Comparison of ENCODE assay signal across 8 cellular contexts in genomic region chr12:53102883-53103807, GRCh38. TPM values are rescaled to one million over a fixed set of nuclear protein-coding genes. Genes with fewer than 3 reads are reported as not detected.
DNase-seq lines count a peak whose midpoint lies in the region; ATAC-seq and TF ChIP-seq lines count a peak whose summit lies in the region.

Gene SOAT2, plus strand, starts transcription at chr12:53103486. Its CDS starts 92 bp downstream, at chr12:53103578.

- no peak within 1 kb of the TSS for H2BK15ac ChIP-seq in neuronal stem cell (ENCODE audit: low read length)

- H3K27me3 ChIP-seq in neuronal stem cell (ENCODE audit: control insufficient read depth in 3 of 3, insufficient read depth in 3 of 3, low read depth in 1 of 3, low read length in 3 of 3), result peaks cover 3 to 31% (median 12%) of the 10 kb centered on the region in 3 experiments

- no peak within 1 kb of the TSS for H2BK5ac ChIP-seq in neuronal stem cell (ENCODE audit: low read length)

- no peak within 1 kb of the TSS for H3K4ac ChIP-seq in neuronal stem cell (ENCODE audit: low read length)

- H3K9me3 ChIP-seq in neuronal stem cell (replicated peaks in 1 of 2; ENCODE audit: control insufficient read depth in 2 of 2, insufficient read depth in 1 of 2, low read depth in 1 of 2, low read length in 2 of 2), result no peaks in the 10 kb centered on the region

- no peaks in the 10 kb centered on the region for H3K36me3 ChIP-seq in neuronal stem cell (replicated peaks in 1 of 2; ENCODE audit: control insufficient read depth in 2 of 2, insufficient read depth in 2 of 2, low read length in 2 of 2)

- WGBS in neuronal stem cell (ENCODE audit: extremely low coverage in 2 of 2, insufficient read length in 2 of 2, insufficient replicate concordance in 1 of 2), 2 donors, result no CpG with 5 or more reads among the region's 23 CpGs

- no TSS peak for BruUV-seq in MCF 10A (replicated peaks; lab: Mats Ljungman, UMichigan)

- TF ChIP-seq CTCF in MCF 10A (IDR thresholded peaks at IDR 0.05; ENCODE audit: unreplicated experiment), result no peak

- no peaks in the 10 kb centered on the region for H3K9me3 Mint-ChIP-seq in activated T-cell treated with anti-CD3 and anti-CD28 coated beads, Interleukin-2, amount 50 U/mL, for 4 hours
- H3K9me3 Mint-ChIP-seq in MCF 10A (ENCODE audit: unreplicated experiment), result no peaks in the 10 kb centered on the region

- no peak within 1 kb of the TSS for H3K4me2 ChIP-seq in neuronal stem cell (ENCODE audit: insufficient read depth, low read length, poor library complexity, severe bottlenecking)

- no peak within 1 kb of the TSS for H3K9ac ChIP-seq in neuronal stem cell (ENCODE audit: low read depth, low read length, poor library complexity)

- peaks cover 43% of the 10 kb centered on the region for H3K4me1 Mint-ChIP-seq in activated T-cell treated with anti-CD3 and anti-CD28 coated beads, Interleukin-2, amount 50 U/mL, for 4 hours (ENCODE audit: low read depth)
- peaks cover 15% of the 10 kb centered on the region for H3K4me1 Mint-ChIP-seq in MCF 10A (ENCODE audit: insufficient read depth, unreplicated experiment)

- POLR2A ChIA-PET in MCF 10A (lab: Yijun Ruan, JAX), result interaction anchor here (0.6 to 2.0 kb wide), 6 partner anchors 24 to 163 kb away, joined by 3 to 7 read pairs (median 3); partner anchors contain the start of gene SPRYD3

- H2AFZ ChIP-seq in neuronal stem cell (ENCODE audit: low read length), result no peak within 1 kb of the TSS

- H3K23ac ChIP-seq in neuronal stem cell (ENCODE audit: low read depth, low read length, poor library complexity), result no peak within 1 kb of the TSS

- H3K18ac ChIP-seq in neuronal stem cell (ENCODE audit: low read length), result no peak within 1 kb of the TSS

- H2AK5ac ChIP-seq in neuronal stem cell (ENCODE audit: low read depth, low read length), result peak within 1 kb of the TSS; percentile 63

- ATAC-seq in GM18867 (IDR thresholded peaks at IDR 0.05; ENCODE audit: unreplicated experiment) (peak; percentile 67), HG03571 (IDR thresholded peaks at IDR 0.05; ENCODE audit: unreplicated experiment) (peak; percentile 46)
- ATAC-seq in activated T-cell treated with anti-CD3 and anti-CD28 coated beads, Interleukin-2, amount 50 U/mL, for 4 hours, result peak; percentile 79 to 83

- no peak within 1 kb of the TSS for H3K4me3 Mint-ChIP-seq in activated T-cell treated with anti-CD3 and anti-CD28 coated beads, Interleukin-2, amount 50 U/mL, for 4 hours
- no peak within 1 kb of the TSS for H3K4me3 Mint-ChIP-seq in MCF 10A (ENCODE audit: unreplicated experiment)

- H3K36me3 Mint-ChIP-seq in activated T-cell treated with anti-CD3 and anti-CD28 coated beads, Interleukin-2, amount 50 U/mL, for 4 hours (ENCODE audit: insufficient read depth), result no peaks in the 10 kb centered on the region
- H3K36me3 Mint-ChIP-seq in MCF 10A (ENCODE audit: insufficient read depth, unreplicated experiment), result no peaks in the 10 kb centered on the region

- H2BK120ac ChIP-seq in neuronal stem cell (ENCODE audit: low read depth, low read length), result no peak within 1 kb of the TSS

- intact Hi-C loops in MCF 10A (cut with micrococcal nuclease), result no loop called here

- CTCF ChIA-PET in MCF 10A (lab: Yijun Ruan, JAX), result interaction anchor here (0.6 to 14.2 kb wide), 5 partner anchors 13 to 76 kb away, joined by 3 to 267 read pairs (median 4); no protein-coding TSS in a partner anchor

- H3K14ac ChIP-seq in neuronal stem cell (ENCODE audit: low read length), result no peak within 1 kb of the TSS

- DNase-seq in activated T-cell treated with anti-CD3 and anti-CD28 coated beads, Interleukin-2, amount 50 U/mL, for 4 hours, result peak; percentile 30
- DNase-seq in neuronal stem cell (ENCODE audit: low spot score), result no peak
- no peak for DNase-seq in ecto neural progenitor cell (ENCODE audit: low spot score)
- DNase-seq in MCF 10A (ENCODE audit: unreplicated experiment), result no peak
- DNase-seq in inferior parietal cortex (ENCODE audit: extremely low spot score), result no peak
- no peak for DNase-seq in GDM1 (lab: John Stamatoyannopoulos, UW)

- no peak within 1 kb of the TSS for H3K27ac ChIP-seq in neuronal stem cell (replicated peaks; ENCODE audit: low read length)

- H2BK12ac ChIP-seq in neuronal stem cell (ENCODE audit: low read length), result no peak within 1 kb of the TSS

- no peak within 1 kb of the TSS for H4K91ac ChIP-seq in neuronal stem cell (ENCODE audit: low read depth, low read length, poor library complexity)

- H3K4me1 ChIP-seq in neuronal stem cell (ENCODE audit: control insufficient read depth in 2 of 2, insufficient read depth in 1 of 2, low read depth in 1 of 2, low read length in 2 of 2), result peaks cover 10 to 25% of the 10 kb centered on the region in 2 donors

- H4K8ac ChIP-seq in neuronal stem cell (ENCODE audit: low read depth, low read length), result no peak within 1 kb of the TSS

- H3K27me3 Mint-ChIP-seq in activated T-cell treated with anti-CD3 and anti-CD28 coated beads, Interleukin-2, amount 50 U/mL, for 4 hours (ENCODE audit: low read depth), result no peaks in the 10 kb centered on the region
- no peaks in the 10 kb centered on the region for H3K27me3 Mint-ChIP-seq in MCF 10A (ENCODE audit: insufficient read depth, unreplicated experiment)

- no peak within 1 kb of the TSS for H3K27ac Mint-ChIP-seq in MCF 10A (ENCODE audit: low read depth, unreplicated experiment)

- H3K4me3 ChIP-seq in neuronal stem cell (ENCODE audit: low read length in 2 of 2), result no peak within 1 kb of the TSS

- H3K79me1 ChIP-seq in neuronal stem cell (ENCODE audit: low read depth, low read length), result no peaks in the 10 kb centered on the region

RNA-seq across cellular contexts. Expression of gene SOAT2, which starts in this region (rescaled TPM):
- under 1 TPM; 0.15 to 0.54 (median 0.32) TPM for total RNA-seq in activated T-cell treated with anti-CD3 and anti-CD28 coated beads, Interleukin-2, amount 50 U/mL, for 4 hours
- polyA plus RNA-seq in neuronal stem cell (2013, experiment 1 of 2), result not detected
- polyA plus RNA-seq in neuronal stem cell (2013, experiment 2 of 2), result not detected
- total RNA-seq in MCF 10A (2022), result not detected in 2 replicates

Comparison
In these comparisons a context has a peak if more than half of its experiments do, and no peak if none do; other contexts are left out.
1. Peak in DNase-seq and ATAC-seq in activated T-cell treated with anti-CD3 and anti-CD28 coated beads, Interleukin-2, amount 50 U/mL, for 4 hours; RNA of the gene not detected or under 1 TPM.